In genomic region chr14:102568115-102568614, GRCh38 we compare ENCODE assay signal across 8 cellular contexts. TPM values are rescaled to one million over a fixed set of nuclear protein-coding genes. Genes with fewer than 3 reads are reported as not detected.
A peak's percentile ranks its signal among the peaks of the same experiment; 100 is the strongest.
DNase-seq lines count a peak whose midpoint lies in the region; FAIRE-seq and TF ChIP-seq lines count a peak whose summit lies in the region.

No MANE protein-coding gene starts in this region.

- DNase-seq in HK-2 (ENCODE audit: unreplicated experiment), result peak; percentile 35
- DNase-seq in activated CD4-positive, alpha-beta T cell treated with anti-CD3 and anti-CD28 coated beads for 24 hours (ENCODE audit: low read depth in 2 of 2), result peak; percentile 23 to 47
- DNase-seq in erythroblast (lab: John Stamatoyannopoulos, UW), result peak; percentile 33 to 39
- DNase-seq in stimulated activated CD4-positive, alpha-beta T cell treated with anti-CD3 and anti-CD28 coated beads, Interleukin-4, amount 100 ng/mL, for 4 hours, result peak; percentile 47
- no peak for DNase-seq in foreskin melanocyte
- no peak for DNase-seq in cortex of kidney (lab: John Stamatoyannopoulos, UW)
- no peak for DNase-seq in adrenal gland
- DNase-seq in RCC 7860 (ENCODE audit: low spot score), result no peak

- TF ChIP-seq CTCF in adrenal gland (IDR thresholded peaks at IDR 0.05), result no peak

- H3K27ac ChIP-seq in adrenal gland, result no peak overlapping the region

- no peak overlapping the region for H3K4me3 ChIP-seq in adrenal gland

- 54 to 60% (median 58%) methylated on average over 7 of the region's 7 CpGs for WGBS in adrenal gland, 4 donors

- TF ChIP-seq POLR2A in erythroblast (IDR thresholded peaks at IDR 0.05; ENCODE audit: low read length), result no peak
- no peak for TF ChIP-seq POLR2A in adrenal gland (IDR thresholded peaks at IDR 0.05)

- H3K4me1 ChIP-seq in adrenal gland (replicated peaks in 1 of 2), result no peaks in the 10 kb centered on the region

- no peaks in the 10 kb centered on the region for H3K27me3 ChIP-seq in adrenal gland

- FAIRE-seq in RCC 7860 (lab: Jason Lieb, UNC), result no peak

- no peaks in the 10 kb centered on the region for H3K9me3 ChIP-seq in adrenal gland (replicated peaks in 1 of 3)

- intact Hi-C loops in adrenal gland (cut with DNase I), result no loop called here

- H3K36me3 ChIP-seq in adrenal gland (replicated peaks in 1 of 2), result no peaks in the 10 kb centered on the region

RNA-seq across cellular contexts. Expression of gene RCOR1, which starts 24.3 kb away (rescaled TPM):
- total RNA-seq in adrenal gland, result 10 to 100 TPM in 6 of 8 donors, 1 to 10 TPM in 2; 8.0 to 17.7 (median 12.6) TPM
- polyA plus RNA-seq in adrenal gland, result 10 to 100 TPM in 1 of 3 donors, 1 to 10 TPM in 2; 3.8 to 11.6 (median 4.4) TPM

RNA-seq across cellular contexts. Expression of gene ANKRD9, which starts 58.6 kb away (rescaled TPM):
- total RNA-seq in adrenal gland, result 100 to 1,000 TPM in 1 of 8 donors, 10 to 100 TPM in 7; 21.4 to 105 (median 50.8) TPM
- 10 to 100 TPM in 2 of 3 donors, 1 to 10 TPM in 1; 2.6 to 35.2 (median 19.5) TPM for polyA plus RNA-seq in adrenal gland

Comparison
In these comparisons a context has a peak if more than half of its experiments do, and no peak if none do; other contexts are left out.
1. DNase-seq: peak in HK-2 (single experiment), activated CD4-positive, alpha-beta T cell treated with anti-CD3 and anti-CD28 coated beads for 24 hours (2 of 2), erythroblast (2 of 2) and stimulated activated CD4-positive, alpha-beta T cell treated with anti-CD3 and anti-CD28 coated beads, Interleukin-4, amount 100 ng/mL, for 4 hours (2 of 2); none in foreskin melanocyte (single experiment), cortex of kidney (single experiment), adrenal gland (0 of 7) and RCC 7860 (single experiment).